32 cellular contexts compared by ENCODE assay signal in genomic region chr4:16883816-16884215, GRCh38. TPM values are rescaled to one million over a fixed set of nuclear protein-coding genes. Genes with fewer than 3 reads are reported as not detected.
"Had no signal": no experiment of that assay in that cellular context is flagged by ENCODE, and none has a peak within 500 bp of the region (broad histone marks: within the 10 kb centered on the region; RNA-seq: fewer than 3 reads in every experiment).

No MANE protein-coding gene starts in this region.

- H3K9me3 ChIP-seq: body of pancreas, esophagus squamous epithelium, left lung, lower lobe of right lung, mucosa of descending colon, pancreas, prostate gland, sigmoid colon, upper lobe of left lung, vagina had no signal

- H3K27ac ChIP-seq: body of pancreas, cardiac muscle cell, epithelial cell of prostate, esophagus squamous epithelium, left lung, lower lobe of right lung, pancreas, prostate gland, sigmoid colon, upper lobe of left lung, vagina had no signal

- H3K36me3 ChIP-seq: cardiac muscle cell, left lung, pancreas, prostate gland, sigmoid colon, vagina had no signal

- ATAC-seq: activated CD8-positive, alpha-beta T cell treated with anti-CD3 and anti-CD28 coated beads for 36 hours; activated naive CD4-positive, alpha-beta T cell treated with anti-CD3 and anti-CD28 coated beads, Interleukin-2, amount 50 U/mL, for 72 hours; activated T-cell treated with anti-CD3 and anti-CD28 coated beads, Interleukin-2, amount 50 U/mL, for 4 hours; activated T-helper 17 cell treated with anti-CD3 and anti-CD28 coated beads, Interleukin-2, amount 50 U/mL, for 72 hours; body of pancreas; left lung; lower lobe of right lung; mucosa of descending colon; natural killer cell treated with Interleukin-12 subunit alpha and Interleukin-12 subunit beta and Interleukin-15 and Interleukin-18, amount 100 ng/mL, for 72 hours; pancreas; stimulated activated effector memory CD8-positive, alpha-beta T cell treated with anti-CD3 and anti-CD28 coated beads, Interleukin-12 subunit alpha, Interleukin-12 subunit beta, amount 100 ng/mL, for 72 hours; T-cell had no signal

- H3K4me3 ChIP-seq: body of pancreas, cardiac muscle cell, esophagus squamous epithelium, left lung, lower lobe of right lung, mucosa of descending colon, pancreas, prostate gland, sigmoid colon, upper lobe of left lung, vagina had no signal

- DNase-seq: activated B cell treated with CpG ODN at 0.5 μM for 24 hours; activated CD4-positive, alpha-beta T cell treated with anti-CD3 and anti-CD28 coated beads, Interleukin-2, amount 50 U/mL, for 1 hour; activated CD8-positive, alpha-beta T cell treated with anti-CD3 and anti-CD28 coated beads for 36 hours; activated gamma-delta T cell treated with Interleukin-2 at 50 U/mL for 16 hours; activated T-cell treated with anti-CD3 and anti-CD28 coated beads, Interleukin-2, amount 50 U/mL, for 4 hours; body of pancreas; cortex of kidney; endodermal cell; esophagus squamous epithelium; left lung; lower lobe of right lung; mucosa of descending colon; nucleus accumbens; pancreas; retina; sigmoid colon; small intestine; stimulated activated CD4-positive, alpha-beta T cell treated with anti-CD3 and anti-CD28 coated beads, Interleukin-4, amount 100 ng/mL, for 24 hours; T-cell; upper lobe of left lung had no signal

- FAIRE-seq: frontal cortex, islet of Langerhans, pancreas, small intestine had no signal

- H3K27me3 ChIP-seq: body of pancreas, cardiac muscle cell, esophagus squamous epithelium, left lung, sigmoid colon, upper lobe of left lung, vagina had no signal

RNA-seq across cellular contexts. Expression of gene LDB2, which starts 14.6 kb away (rescaled TPM):
- total RNA-seq: activated B cell treated with CpG ODN at 0.5 μM for 24 hours; activated CD8-positive, alpha-beta T cell treated with anti-CD3 and anti-CD28 coated beads for 36 hours; activated naive CD4-positive, alpha-beta T cell treated with anti-CD3 and anti-CD28 coated beads, Interleukin-2, amount 50 U/mL, for 72 hours; activated T-helper 17 cell treated with anti-CD3 and anti-CD28 coated beads, Interleukin-2, amount 50 U/mL, for 72 hours; myocyte; T-helper 2 cell treated with Interferon-gamma antibody and Interleukin-4, amounts not matched to agents 100 ng/mL and 5 ng/mL, for 36 hours had no signal
